10 cellular contexts compared by ENCODE assay signal in the genomic region with DNA sequence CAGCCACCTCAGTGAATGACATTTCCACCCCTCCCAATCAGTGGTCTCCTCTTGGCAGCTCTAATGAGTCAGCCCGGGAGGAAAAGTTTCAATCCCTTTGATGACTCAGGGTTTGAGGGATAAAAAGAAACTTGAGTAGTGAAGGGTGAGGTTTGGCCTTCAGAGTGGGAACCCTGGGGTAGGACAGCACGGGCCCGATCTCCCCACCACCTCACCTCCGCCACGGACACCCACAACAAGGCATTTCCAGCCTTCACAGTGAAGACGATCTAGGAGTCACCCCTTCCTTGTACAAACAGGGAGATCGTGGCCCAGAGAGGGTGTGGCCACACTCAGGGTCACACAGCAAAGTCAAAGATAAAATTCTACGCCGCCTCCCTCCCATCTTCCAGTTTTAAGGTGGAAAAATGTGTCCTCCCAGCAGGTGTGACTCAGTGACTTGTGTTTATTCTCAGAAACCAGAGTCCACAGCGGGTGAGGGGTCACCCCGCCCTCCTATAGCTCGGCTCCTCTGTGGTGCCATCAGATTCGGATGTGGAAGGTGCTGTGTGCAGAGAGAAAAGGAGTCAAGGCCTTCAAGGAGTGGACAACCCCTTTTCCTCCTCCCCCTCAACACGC. TPM values are rescaled to one million over a fixed set of nuclear protein-coding genes. Genes with fewer than 3 reads are reported as not detected.
A peak's percentile ranks its signal among the peaks of the same experiment; 100 is the strongest.
DNase-seq lines count a peak whose midpoint lies in the region; ATAC-seq and TF ChIP-seq lines count a peak whose summit lies in the region.
"Had no signal": no experiment of that assay in that cellular context is flagged by ENCODE, and none has a peak within 500 bp of the region (broad histone marks: within the 10 kb centered on the region; RNA-seq: fewer than 3 reads in every experiment).

No MANE protein-coding gene starts in this region.

- H4K20me1 ChIP-seq in smooth muscle cell (ENCODE audit: low read depth), result no peaks in the 10 kb centered on the region

- no peaks in the 10 kb centered on the region for H3K36me3 ChIP-seq in smooth muscle cell (ENCODE audit: low read depth)
- H3K36me3 ChIP-seq: esophagus muscularis mucosa had no signal

- WGBS in smooth muscle cell (ENCODE audit: low lambda C conversion rate), result 58% methylated on average over 14 of the region's 14 CpGs

- H3K4me2 ChIP-seq in smooth muscle cell, result peak overlapping the region; percentile 13

- peak overlapping the region; percentile 13 for H3K27ac ChIP-seq in smooth muscle cell (ENCODE audit: low read depth)
- H3K27ac ChIP-seq: esophagus muscularis mucosa had no signal

- H2AFZ ChIP-seq in smooth muscle cell (ENCODE audit: low read depth), result no peak overlapping the region

- TF ChIP-seq CTCF in cardiac fibroblast (IDR thresholded peaks at IDR 0.05; ENCODE audit: low read depth, low read length) (no peak), smooth muscle cell (IDR thresholded peaks at IDR 0.05; ENCODE audit: borderline replicate concordance, insufficient read depth, poor library complexity, severe bottlenecking) (no peak)

- DNase-seq in RKO (ENCODE audit: low spot score), result peak; percentile 84
- DNase-seq in cardiac fibroblast (ENCODE audit: low read depth in 2 of 2), result peak; percentile 29 to 77
- DNase-seq in smooth muscle cell (lab: John Stamatoyannopoulos, UW; ENCODE audit: unreplicated experiment), result no peak
- DNase-seq in NCI-H2227 (lab: John Stamatoyannopoulos, UW; ENCODE audit: unreplicated experiment), result no peak
- no peak for DNase-seq in DMS153 treated with DMSO at 0.1 percent for 48 hours (lab: John Stamatoyannopoulos, UW; ENCODE audit: unreplicated experiment)
- no peak for DNase-seq in NCI-H1694 (lab: John Stamatoyannopoulos, UW)

- no peaks in the 10 kb centered on the region for H3K9me3 ChIP-seq in smooth muscle cell (replicated peaks; ENCODE audit: low read depth)
- H3K9me3 ChIP-seq: esophagus muscularis mucosa had no signal

- peak; percentile 7 for TF ChIP-seq POLR2A in GM18951 (IDR thresholded peaks at IDR 0.05; ENCODE audit: extremely low read depth, insufficient read depth, insufficient read length)

- H3K4me1 ChIP-seq in smooth muscle cell (ENCODE audit: low read depth), result no peaks in the 10 kb centered on the region
- H3K4me1 ChIP-seq: esophagus muscularis mucosa had no signal

- H3K9ac ChIP-seq in smooth muscle cell (ENCODE audit: low read depth), result no peak overlapping the region

- no peaks in the 10 kb centered on the region for H3K79me2 ChIP-seq in smooth muscle cell (ENCODE audit: low read depth)

- H3K27me3 ChIP-seq in smooth muscle cell (ENCODE audit: low read depth), result no peaks in the 10 kb centered on the region
- H3K27me3 ChIP-seq: esophagus muscularis mucosa had no signal

- in situ Hi-C loops in GM18951 (cut with MboI; ENCODE audit: low sequenced_read_pairs, unreplicated experiment), result no loop called here

- no peaks in the 10 kb centered on the region for H3F3A ChIP-seq in smooth muscle cell (ENCODE audit: low read depth)

- H3K4me3 ChIP-seq in cardiac fibroblast (replicated peaks in 1 of 2; ENCODE audit: low read depth in 2 of 2, low read length in 2 of 2) (no peak overlapping the region), smooth muscle cell (no peak overlapping the region)
- H3K4me3 ChIP-seq: esophagus muscularis mucosa had no signal

- ATAC-seq in GM18867 (IDR thresholded peaks at IDR 0.05; ENCODE audit: unreplicated experiment), result no peak

RNA-seq across cellular contexts. Expression of gene CIB3, which starts 12.3 kb away (rescaled TPM):
- not detected in 2 replicates for total RNA-seq in smooth muscle cell
- not detected in 2 replicates for polyA plus RNA-seq in smooth muscle cell
- total RNA-seq: esophagus muscularis mucosa, skeletal muscle tissue had no signal

RNA-seq across cellular contexts. Expression of gene HSH2D, which starts 17.6 kb away (rescaled TPM):
- total RNA-seq in smooth muscle cell, result 0.22 TPM in 1 of 2 replicates, not detected in the other
- polyA plus RNA-seq in smooth muscle cell, result 0.07 and 0.17 TPM in 2 replicates

RNA-seq across cellular contexts. Expression of gene FAM32A, which starts 24.2 kb away (rescaled TPM):
- 99.2 and 109 TPM in 2 replicates for total RNA-seq in smooth muscle cell
- polyA plus RNA-seq in smooth muscle cell, result 132 and 139 TPM in 2 replicates

RNA-seq across cellular contexts. Expression of gene AP1M1, which starts 36.7 kb away (rescaled TPM):
- total RNA-seq in smooth muscle cell, result 53.8 and 70.6 TPM in 2 replicates
- 110 and 119 TPM in 2 replicates for polyA plus RNA-seq in smooth muscle cell

RNA-seq across cellular contexts. Expression of gene RAB8A, which starts 49.4 kb away (rescaled TPM):
- 47.3 and 60.2 TPM in 2 replicates for total RNA-seq in smooth muscle cell
- 90.5 and 96.0 TPM in 2 replicates for polyA plus RNA-seq in smooth muscle cell

Comparison
In these comparisons a context has a peak if more than half of its experiments do, and no peak if none do; other contexts are left out.
1. DNase-seq: peak in RKO (single experiment) and cardiac fibroblast (2 of 2); none in smooth muscle cell (single experiment), NCI-H2227 (single experiment), DMS153 treated with DMSO at 0.1 percent for 48 hours (single experiment) and NCI-H1694 (single experiment).